ENCODE assay signal across 13 cellular contexts in genomic region chr16:23874613-23875294, GRCh38. TPM values are rescaled to one million over a fixed set of nuclear protein-coding genes. Genes with fewer than 3 reads are reported as not detected.
A peak's percentile ranks its signal among the peaks of the same experiment; 100 is the strongest.
DNase-seq lines count a peak whose midpoint lies in the region; ATAC-seq and TF ChIP-seq lines count a peak whose summit lies in the region.
"Had no signal": no experiment of that assay in that cellular context is flagged by ENCODE, and none has a peak within 500 bp of the region (broad histone marks: within the 10 kb centered on the region; RNA-seq: fewer than 3 reads in every experiment).

No MANE protein-coding gene starts in this region.

- H3K27me3 ChIP-seq in H7 (ENCODE audit: control insufficient read depth, insufficient read depth, low read length), result peaks cover 3% of the 10 kb centered on the region; the same call in 1 of the 2 replicates

- no peaks in the 10 kb centered on the region for H3K36me3 ChIP-seq in HEK293 (ENCODE audit: control insufficient read depth in 2 of 2, insufficient read depth in 1 of 2, low read length in 2 of 2)
- H3K36me3 ChIP-seq in H7 (replicated peaks; ENCODE audit: control insufficient read depth, insufficient read depth, low read length), result no peaks in the 10 kb centered on the region; the same call in 1 of the 2 replicates

- no peaks in the 10 kb centered on the region for H3K4me1 ChIP-seq in HEK293 (ENCODE audit: control insufficient read depth, insufficient read depth, low read length)

- DNase-seq in T-helper 2 cell treated with Interferon-gamma antibody and Interleukin-4, amounts not matched to agents 5 μg/mL and 100 μg/mL, for 36 hours (ENCODE audit: low spot score), result no peak
- no peak for DNase-seq in T-helper 2 cell
- DNase-seq in naive thymus-derived CD8-positive, alpha-beta T cell, result no peak
- DNase-seq in OCI-M2 (lab: John Stamatoyannopoulos, UW; ENCODE audit: unreplicated experiment), result no peak
- no peak for DNase-seq in H7
- DNase-seq in lower leg skin (ENCODE audit: low spot score in 2 of 2), result no peak
- DNase-seq: 8988T; activated CD4-positive, alpha-beta T cell treated with anti-CD3 and anti-CD28 coated beads for 48 hours; COR-L47; occipital lobe had no signal

- H3K4me3 ChIP-seq in HEK293 (ENCODE audit: low read depth, low read length), result no peak overlapping the region
- H3K4me3 ChIP-seq in H7 (ENCODE audit: insufficient read depth, low read depth, low read length), result no peak overlapping the region
- no peak overlapping the region for H3K4me3 ChIP-seq in lower leg skin (ENCODE audit: low read depth, poor library complexity, severe bottlenecking)
- H3K4me3 ChIP-seq: lung had no signal

- H3K36me3 Mint-ChIP-seq in T-helper 2 cell treated with Interferon-gamma antibody and Interleukin-4, amounts not matched to agents 5 μg/mL and 100 μg/mL, for 36 hours (ENCODE audit: low read depth), result peaks cover 17% of the 10 kb centered on the region
- peaks cover 2% of the 10 kb centered on the region for H3K36me3 Mint-ChIP-seq in activated naive CD8-positive, alpha-beta T cell
- H3K36me3 Mint-ChIP-seq in naive thymus-derived CD8-positive, alpha-beta T cell, result peaks cover 0 to 6% (median 0%) of the 10 kb centered on the region in 3 donors

- TF ChIP-seq POLR2A in lower leg skin (IDR thresholded peaks at IDR 0.05), result no peak

- peak overlapping the region; percentile 31 for H3K27ac Mint-ChIP-seq in T-helper 2 cell treated with Interferon-gamma antibody and Interleukin-4, amounts not matched to agents 5 μg/mL and 100 μg/mL, for 36 hours
- H3K27ac Mint-ChIP-seq in activated naive CD8-positive, alpha-beta T cell, result peak overlapping the region; percentile 92
- peak overlapping the region in 7 of 10 donors; percentile 24 to 72 (median 50) for H3K27ac Mint-ChIP-seq in naive thymus-derived CD8-positive, alpha-beta T cell

- H3K9me3 ChIP-seq in HEK293 (ENCODE audit: control insufficient read depth, insufficient read depth, low read depth, low read length), result no peaks in the 10 kb centered on the region

- peaks cover 46% of the 10 kb centered on the region for H3K4me1 Mint-ChIP-seq in T-helper 2 cell treated with Interferon-gamma antibody and Interleukin-4, amounts not matched to agents 5 μg/mL and 100 μg/mL, for 36 hours (ENCODE audit: low read depth)
- H3K4me1 Mint-ChIP-seq in activated naive CD8-positive, alpha-beta T cell (ENCODE audit: low read depth), result peaks cover 65% of the 10 kb centered on the region
- H3K4me1 Mint-ChIP-seq in naive thymus-derived CD8-positive, alpha-beta T cell, result peaks cover 28 to 86% (median 79%) of the 10 kb centered on the region in 4 donors

- no peaks in the 10 kb centered on the region for H3K9me3 Mint-ChIP-seq in T-helper 2 cell treated with Interferon-gamma antibody and Interleukin-4, amounts not matched to agents 5 μg/mL and 100 μg/mL, for 36 hours
- no peaks in the 10 kb centered on the region for H3K9me3 Mint-ChIP-seq in activated naive CD8-positive, alpha-beta T cell (ENCODE audit: low read depth)
- no peaks in the 10 kb centered on the region for H3K9me3 Mint-ChIP-seq in naive thymus-derived CD8-positive, alpha-beta T cell

- ATAC-seq in naive thymus-derived CD8-positive, alpha-beta T cell, result no peak

- H3K4me3 Mint-ChIP-seq in T-helper 2 cell treated with Interferon-gamma antibody and Interleukin-4, amounts not matched to agents 5 μg/mL and 100 μg/mL, for 36 hours, result no peak overlapping the region
- peak overlapping the region; percentile 38 for H3K4me3 Mint-ChIP-seq in activated naive CD8-positive, alpha-beta T cell
- peak overlapping the region in 2 of 10 donors; percentile 11 to 18 for H3K4me3 Mint-ChIP-seq in naive thymus-derived CD8-positive, alpha-beta T cell

- no peak for TF ChIP-seq CTCF in HEK293 (tag by site-specific recombination; IDR thresholded peaks at IDR 0.05)
- no peak for TF ChIP-seq CTCF in lower leg skin (IDR thresholded peaks at IDR 0.05)

- WGBS in lower leg skin, 2 donors, result 80 to 88% methylated on average over 5 of the region's 5 CpGs

- CTCF ChIA-PET in HEK293 (lab: Yijun Ruan, JAX), result interaction anchor here (1.0 kb wide), 1 partner anchor 167 kb away, joined by 3 read pairs; no protein-coding TSS in a partner anchor

- H3K27ac ChIP-seq in HEK293 (ENCODE audit: extremely low read depth, low read depth, low read length), result no peak overlapping the region

- intact Hi-C loops in lower leg skin (cut with DNase I; ENCODE audit: low total_unique reads), result no loop called here

- POLR2A ChIA-PET in HEK293 (lab: Yijun Ruan, JAX), result no interaction called here
- POLR2A ChIA-PET in naive thymus-derived CD8-positive, alpha-beta T cell (lab: Charles Lee), result interaction anchor here (0.7 kb wide), 3 partner anchors 37 to 114 kb away, joined by 3 to 5 read pairs (median 3); no protein-coding TSS in a partner anchor

- H3K27me3 Mint-ChIP-seq in T-helper 2 cell treated with Interferon-gamma antibody and Interleukin-4, amounts not matched to agents 5 μg/mL and 100 μg/mL, for 36 hours (ENCODE audit: low read depth), result no peaks in the 10 kb centered on the region
- no peaks in the 10 kb centered on the region for H3K27me3 Mint-ChIP-seq in activated naive CD8-positive, alpha-beta T cell
- H3K27me3 Mint-ChIP-seq in naive thymus-derived CD8-positive, alpha-beta T cell, result no peaks in the 10 kb centered on the region

TF ChIP-seq in HEK293, 187 proteins besides CTCF, POLR2A, EP300 and RAD21:
- TF ChIP-seq OVOL3 (tag by site-specific recombination; IDR thresholded peaks at IDR 0.05) (no peak), ZNF658 (tag by site-specific recombination; IDR thresholded peaks at IDR 0.05) (no peak), ZNF112 (tag by site-specific recombination; IDR thresholded peaks at IDR 0.05) (no peak), ZNF660 (tag by site-specific recombination; IDR thresholded peaks at IDR 0.05) (peak; percentile 35; the same call in 1 of the 2 replicates), ZNF121 (tag by site-specific recombination; IDR thresholded peaks at IDR 0.05) (peak; percentile 64; the same call in 1 of the 2 replicates), ZNF692 (tag by site-specific recombination; IDR thresholded peaks at IDR 0.05) (0 out of 2 replicates have a peak, but pooled peaks have one; percentile 10)

RNA-seq across cellular contexts. Expression of gene PRKCB, which starts 39.0 kb away (rescaled TPM):
- total RNA-seq in naive thymus-derived CD8-positive, alpha-beta T cell, result 100 to 1,000 TPM; 123 to 129 TPM
- polyA plus RNA-seq in naive thymus-derived CD8-positive, alpha-beta T cell, result 100 to 1,000 TPM in 2 of 3 donors, 10 to 100 TPM in 1; 57.2 to 142 (median 107) TPM
- total RNA-seq in H7 (2014; rRNA removed; shearing (Covaris generic)), result 0.44 and 0.80 TPM in 2 replicates
- total RNA-seq in lower leg skin, result 10 to 100 TPM in 2 of 4 donors, 1 to 10 TPM in 2; 7.4 to 21.6 (median 12.9) TPM

Comparison
In these comparisons a context has a peak if more than half of its experiments do, and no peak if none do; other contexts are left out.
1. H3K27ac Mint-ChIP-seq: peak in every context shown above with its lines; median percentile 92 in activated naive CD8-positive, alpha-beta T cell; 50 in naive thymus-derived CD8-positive, alpha-beta T cell; 31 in T-helper 2 cell treated with Interferon-gamma antibody and Interleukin-4, amounts not matched to agents 5 μg/mL and 100 μg/mL, for 36 hours.
2. RNA of gene PRKCB, which starts 39.0 kb away (total RNA-seq): 123 to 129 TPM in naive thymus-derived CD8-positive, alpha-beta T cell; 7.4 to 21.6 TPM in lower leg skin and 0.44 to 0.80 TPM in H7; every median in the first group is over 4 times any median in the second.